19 cellular contexts compared by ENCODE assay signal in genomic region chr4:56732301-56732700, GRCh38.
"Had no signal": no experiment of that assay in that cellular context is flagged by ENCODE, and none has a peak within 500 bp of the region (broad histone marks: within the 10 kb centered on the region; RNA-seq: fewer than 3 reads in every experiment).

No MANE protein-coding gene starts in this region.

- H3K27ac ChIP-seq: body of pancreas, ovary, psoas muscle, right atrium auricular region had no signal

- H3K4me3 Mint-ChIP-seq: activated CD4-positive, alpha-beta memory T cell treated with anti-CD3 and anti-CD28 coated beads for 36 hours; activated naive CD8-positive, alpha-beta T cell treated with anti-CD3 and anti-CD28 coated beads for 36 hours; naive thymus-derived CD8-positive, alpha-beta T cell; T-cell; T-helper 2 cell treated with Interferon-gamma antibody and Interleukin-4, amounts not matched to agents 5 μg/mL and 100 μg/mL, for 36 hours had no signal

- H3K9me3 Mint-ChIP-seq: activated CD4-positive, alpha-beta memory T cell treated with anti-CD3 and anti-CD28 coated beads for 36 hours; activated naive CD8-positive, alpha-beta T cell treated with anti-CD3 and anti-CD28 coated beads for 36 hours; naive thymus-derived CD8-positive, alpha-beta T cell; T-cell; T-helper 2 cell treated with Interferon-gamma antibody and Interleukin-4, amounts not matched to agents 5 μg/mL and 100 μg/mL, for 36 hours had no signal

- H3K27me3 ChIP-seq: body of pancreas, ovary, right atrium auricular region, thyroid gland had no signal

- H3K27ac Mint-ChIP-seq: activated CD4-positive, alpha-beta memory T cell treated with anti-CD3 and anti-CD28 coated beads for 36 hours; activated naive CD8-positive, alpha-beta T cell treated with anti-CD3 and anti-CD28 coated beads for 36 hours; T-cell; T-helper 2 cell treated with Interferon-gamma antibody and Interleukin-4, amounts not matched to agents 5 μg/mL and 100 μg/mL, for 36 hours had no signal

- H3K4me1 ChIP-seq: body of pancreas, psoas muscle, right atrium auricular region had no signal

- H3K27me3 Mint-ChIP-seq: activated naive CD8-positive, alpha-beta T cell treated with anti-CD3 and anti-CD28 coated beads for 36 hours had no signal

- ATAC-seq: body of pancreas; esophagus mucosa; naive thymus-derived CD8-positive, alpha-beta T cell; psoas muscle; stimulated activated naive CD8-positive, alpha-beta T cell treated with anti-CD3 and anti-CD28 coated beads, Interleukin-15, Interleukin-2, amounts not matched to agents 100 U/mL and 50 U/mL, for 24 hours; T-cell had no signal

- H3K36me3 Mint-ChIP-seq: activated CD4-positive, alpha-beta memory T cell treated with anti-CD3 and anti-CD28 coated beads for 36 hours; activated naive CD8-positive, alpha-beta T cell treated with anti-CD3 and anti-CD28 coated beads for 36 hours; naive thymus-derived CD8-positive, alpha-beta T cell; T-cell had no signal

- H3K4me1 Mint-ChIP-seq: activated naive CD8-positive, alpha-beta T cell treated with anti-CD3 and anti-CD28 coated beads for 36 hours; T-cell had no signal

- DNase-seq: activated CD4-positive, alpha-beta memory T cell treated with anti-CD3 and anti-CD28 coated beads for 36 hours; activated naive CD4-positive, alpha-beta T cell treated with Interleukin-2 at 50 U/mL for 16 hours; activated naive CD8-positive, alpha-beta T cell treated with anti-CD3 and anti-CD28 coated beads for 36 hours; activated T-cell treated with anti-CD3 and anti-CD28 coated beads, Interleukin-2, amount 50 U/mL, for 48 hours; dermis blood vessel endothelial cell; effector CD8-positive, alpha-beta T cell; islet precursor cell; naive thymus-derived CD8-positive, alpha-beta T cell; ovary; stimulated activated CD4-positive, alpha-beta T cell treated with anti-CD3 and anti-CD28 coated beads, Interleukin-12 subunit alpha, Interleukin-12 subunit beta, amount 100 ng/mL, for 4 hours; stimulated activated CD4-positive, alpha-beta T cell treated with anti-CD3 and anti-CD28 coated beads, Interleukin-4, amount 100 ng/mL, for 4 hours; stimulated activated naive CD8-positive, alpha-beta T cell treated with anti-CD3 and anti-CD28 coated beads, Interleukin-15, Interleukin-2, amounts not matched to agents 100 U/mL and 50 U/mL, for 24 hours had no signal

- H3K4me3 ChIP-seq: body of pancreas, ovary, psoas muscle, right atrium auricular region, thyroid gland had no signal

- H3K9me3 ChIP-seq: body of pancreas, ovary, psoas muscle, right atrium auricular region, thyroid gland had no signal

- H3K36me3 ChIP-seq: ovary, right atrium auricular region, thyroid gland had no signal
